ENCODE assay signal across 1 cellular context in genomic region chr15:67542462-67543347, GRCh38.
TF ChIP-seq lines count a peak whose summit lies in the region.

Gene MAP2K5 (plus strand): TSS chr15:67542703. CDS start chr15:67543336, 633 bp downstream.

TF ChIP-seq in HepG2, 621 proteins besides CTCF, POLR2A, EP300 and RAD21 (continued from another document and continues in another):
- TF ChIP-seq ZNF282 (IDR thresholded peaks at IDR 0.05; ENCODE audit: partially characterized antibody) (no peak), SCMH1 (CRISPR knock-in tag; IDR thresholded peaks at IDR 0.05; ENCODE audit: borderline replicate concordance) (no peak), CEBPB (IDR thresholded peaks at IDR 0.05; ENCODE audit: borderline replicate concordance, low read depth, low read length) (no peak), FOXK1 (CRISPR knock-in tag; IDR thresholded peaks at IDR 0.05; ENCODE audit: borderline replicate concordance, low read depth) (peak; percentile 94; the same call in 1 of the 2 replicates), ZNF619 (CRISPR knock-in tag; IDR thresholded peaks at IDR 0.05) (no peak), HHEX (CRISPR knock-in tag; IDR thresholded peaks at IDR 0.05) (no peak), NPAS2 (CRISPR knock-in tag; IDR thresholded peaks at IDR 0.05; ENCODE audit: borderline replicate concordance) (no peak), FIP1L1 (IDR thresholded peaks at IDR 0.05; ENCODE audit: borderline replicate concordance, insufficient read depth, low read depth, low read length) (no peak), MYPOP (CRISPR knock-in tag; IDR thresholded peaks at IDR 0.05) (no peak), FOSL1 (CRISPR knock-in tag; IDR thresholded peaks at IDR 0.05; ENCODE audit: borderline replicate concordance) (no peak), PAX8 (CRISPR knock-in tag; IDR thresholded peaks at IDR 0.05; ENCODE audit: borderline replicate concordance) (no peak), ZNF576 (CRISPR knock-in tag; IDR thresholded peaks at IDR 0.05) (no peak), ZNF607 (CRISPR knock-in tag; IDR thresholded peaks at IDR 0.05; ENCODE audit: borderline replicate concordance) (no peak), NR2F6 (IDR thresholded peaks at IDR 0.05) (no peak), NR2F6 (CRISPR knock-in tag; IDR thresholded peaks at IDR 0.05) (no peak), FOXM1 (CRISPR knock-in tag; IDR thresholded peaks at IDR 0.05) (no peak), TBX3 (IDR thresholded peaks at IDR 0.05; ENCODE audit: borderline replicate concordance) (no peak), ZNF260 (CRISPR knock-in tag; IDR thresholded peaks at IDR 0.05; ENCODE audit: borderline replicate concordance, low read depth) (no peak), CHD2 (IDR thresholded peaks at IDR 0.05; ENCODE audit: low read depth, low read length) (no peak), ZMAT5 (CRISPR knock-in tag; IDR thresholded peaks at IDR 0.05; ENCODE audit: borderline replicate concordance, low read depth) (no peak), KDM1A (CRISPR knock-in tag; IDR thresholded peaks at IDR 0.05) (no peak), IRF2 (CRISPR knock-in tag; IDR thresholded peaks at IDR 0.05) (peak; percentile 54; the same call in 1 of the 2 replicates), ZNF546 (CRISPR knock-in tag; conservative IDR thresholded peaks at IDR 0.05) (0 out of 2 replicates have a peak, but pooled peaks have one; percentile 46), ATF4 (CRISPR knock-in tag; IDR thresholded peaks at IDR 0.05) (no peak), KAT2B (IDR thresholded peaks at IDR 0.05; ENCODE audit: borderline replicate concordance, low read depth, low read length) (no peak), ZNF878 (CRISPR knock-in tag; IDR thresholded peaks at IDR 0.05) (no peak), ZNF501 (CRISPR knock-in tag; IDR thresholded peaks at IDR 0.05) (no peak), THAP11 (CRISPR knock-in tag; IDR thresholded peaks at IDR 0.05) (peak; percentile 85), ZBTB33 (CRISPR knock-in tag; IDR thresholded peaks at IDR 0.05) (no peak), RFX3 (CRISPR knock-in tag; IDR thresholded peaks at IDR 0.05) (no peak), ZNF550 (CRISPR knock-in tag; IDR thresholded peaks at IDR 0.05; ENCODE audit: borderline replicate concordance) (no peak), PCBP1 (IDR thresholded peaks at IDR 0.05; ENCODE audit: borderline replicate concordance, low read depth, low read length) (peak; percentile 91; the same call in 1 of the 2 replicates), PRDM15 (CRISPR knock-in tag; IDR thresholded peaks at IDR 0.05) (no peak), ZNF124 (CRISPR knock-in tag; IDR thresholded peaks at IDR 0.05) (no peak), ZBED4 (CRISPR knock-in tag; IDR thresholded peaks at IDR 0.05; ENCODE audit: borderline replicate concordance) (no peak), ZNF460 (CRISPR knock-in tag; IDR thresholded peaks at IDR 0.05; ENCODE audit: borderline replicate concordance) (no peak), ZNF746 (CRISPR knock-in tag; IDR thresholded peaks at IDR 0.05) (no peak), TMF1 (CRISPR knock-in tag; IDR thresholded peaks at IDR 0.05; ENCODE audit: low read depth) (no peak), HBP1 (CRISPR knock-in tag; IDR thresholded peaks at IDR 0.05; ENCODE audit: low read depth) (no peak), ZNF503 (CRISPR knock-in tag; IDR thresholded peaks at IDR 0.05) (no peak), PPARG (CRISPR knock-in tag; conservative IDR thresholded peaks at IDR 0.05) (no peak), PATZ1 (CRISPR knock-in tag; IDR thresholded peaks at IDR 0.05) (0 out of 2 replicates have a peak, but pooled peaks have one; percentile 18), MED8 (CRISPR knock-in tag; IDR thresholded peaks at IDR 0.05; ENCODE audit: insufficient replicate concordance) (no peak), SALL1 (CRISPR knock-in tag; IDR thresholded peaks at IDR 0.05) (peak; percentile 21; the same call in 1 of the 2 replicates), FOXA3 (CRISPR knock-in tag; IDR thresholded peaks at IDR 0.05) (no peak), PLRG1 (conservative IDR thresholded peaks at IDR 0.05) (no peak), KLF6 (CRISPR knock-in tag; IDR thresholded peaks at IDR 0.05) (peak; percentile 51; the same call in 1 of the 2 replicates), ZNF180 (CRISPR knock-in tag; IDR thresholded peaks at IDR 0.05; ENCODE audit: borderline replicate concordance, low read depth) (0 out of 2 replicates have a peak, but pooled peaks have one; percentile 33), XBP1 (CRISPR knock-in tag; IDR thresholded peaks at IDR 0.05) (no peak), HOXA9 (CRISPR knock-in tag; IDR thresholded peaks at IDR 0.05; ENCODE audit: borderline replicate concordance) (no peak), ZNF382 (CRISPR knock-in tag; IDR thresholded peaks at IDR 0.05; ENCODE audit: borderline replicate concordance) (no peak), ZNF367 (CRISPR knock-in tag; IDR thresholded peaks at IDR 0.05; ENCODE audit: borderline replicate concordance) (no peak), HNF4A (CRISPR knock-in tag; IDR thresholded peaks at IDR 0.05) (no peak)
